In genomic region chr20:33810885-33811762, GRCh38 we compare ENCODE assay signal across 8 cellular contexts. TPM values are rescaled to one million over a fixed set of nuclear protein-coding genes. Genes with fewer than 3 reads are reported as not detected.
DNase-seq lines count a peak whose midpoint lies in the region; ATAC-seq and TF ChIP-seq lines count a peak whose summit lies in the region.

TSS of gene CHMP4B (plus strand) at chr20:33811348. CDS start at chr20:33811469, 121 bp downstream.

- H3K4me1 Mint-ChIP-seq in activated CD4-positive, alpha-beta memory T cell treated with anti-CD3 and anti-CD28 coated beads, Interleukin-2, amount 10 ng/mL, durations not matched to agents 7 days and 5 days = peaks cover 33% of the 10 kb centered on the region

- H3K4me1 ChIP-seq in duodenal mucosa (ENCODE audit: control insufficient read depth in 1 of 2, insufficient read depth in 2 of 2, low read length in 2 of 2) = peaks cover 32 to 40% of the 10 kb centered on the region in 2 donors

- H3K9me3 Mint-ChIP-seq in activated CD4-positive, alpha-beta memory T cell treated with anti-CD3 and anti-CD28 coated beads, Interleukin-2, amount 10 ng/mL, durations not matched to agents 7 days and 5 days = no peaks in the 10 kb centered on the region

- DNase-seq in CD1c-positive myeloid dendritic cell (ENCODE audit: extremely low spot score) = peak; percentile 98
- DNase-seq in NCI-H82 treated with DMSO at 0.1 percent for 48 hours (lab: John Stamatoyannopoulos, UW; ENCODE audit: unreplicated experiment) = peak; percentile 95
- peak; percentile 99 for DNase-seq in activated CD4-positive, alpha-beta memory T cell treated with anti-CD3 and anti-CD28 coated beads, Interleukin-2, amount 10 ng/mL, durations not matched to agents 7 days and 5 days
- peak; percentile 99 to 100 for DNase-seq in lower leg skin (ENCODE audit: low spot score in 2 of 2)
- DNase-seq in stimulated activated CD4-positive, alpha-beta T cell treated with anti-CD3 and anti-CD28 coated beads, Interleukin-4, amount 100 ng/mL, for 48 hours (ENCODE audit: low read depth in 2 of 2) = peak; percentile 96 to 98

- ATAC-seq in GM19438 (IDR thresholded peaks at IDR 0.05; ENCODE audit: low read depth, unreplicated experiment) (peak; percentile 92), HG03575 (IDR thresholded peaks at IDR 0.05; ENCODE audit: extremely low read depth, insufficient number of reproducible peaks, low FRiP score, unreplicated experiment) (peak; percentile 81)

- H3K4me3 Mint-ChIP-seq in activated CD4-positive, alpha-beta memory T cell treated with anti-CD3 and anti-CD28 coated beads, Interleukin-2, amount 10 ng/mL, durations not matched to agents 7 days and 5 days = peak within 1 kb of the TSS; percentile 96

- no peaks in the 10 kb centered on the region for H3K9me3 ChIP-seq in duodenal mucosa (ENCODE audit: control insufficient read depth in 1 of 2, low read length in 2 of 2)

- POLR2A ChIA-PET in activated CD4-positive, alpha-beta memory T cell treated with anti-CD3 and anti-CD28 coated beads, Interleukin-2, amount 10 ng/mL, durations not matched to agents 7 days and 5 days (lab: Charles Lee) = interaction anchor here (0.9 to 3.9 kb wide), 24 partner anchors 8 to 321 kb away, joined by 3 to 25 read pairs (median 4); partner anchors contain the start of genes ACTL10, CBFA2T2, EIF2S2 and PXMP4

- whole genome bisulfite sequencing in lower leg skin, 2 donors = 1% methylated on average over 35 to 55 of the region's 70 CpGs

- H3K4me3 ChIP-seq in duodenal mucosa (ENCODE audit: low read depth in 1 of 2, low read length in 2 of 2) (peak within 1 kb of the TSS; percentile 95 to 98), lower leg skin (ENCODE audit: low read depth, poor library complexity, severe bottlenecking) (peak within 1 kb of the TSS; percentile 60)

- peak in 1 of 2 donors; percentile 70 for TF ChIP-seq POLR2A in lower leg skin (IDR thresholded peaks at IDR 0.05)

- H3K27ac Mint-ChIP-seq in activated CD4-positive, alpha-beta memory T cell treated with anti-CD3 and anti-CD28 coated beads, Interleukin-2, amount 10 ng/mL, durations not matched to agents 7 days and 5 days = peak within 1 kb of the TSS; percentile 88

- H3K27ac ChIP-seq in duodenal mucosa (ENCODE audit: low read depth, low read length) = peak within 1 kb of the TSS; percentile 91

- H3K27me3 ChIP-seq in duodenal mucosa (ENCODE audit: control insufficient read depth in 1 of 2, insufficient read depth in 2 of 2, low read length in 2 of 2) = no peaks in the 10 kb centered on the region

- H3K27me3 Mint-ChIP-seq in activated CD4-positive, alpha-beta memory T cell treated with anti-CD3 and anti-CD28 coated beads, Interleukin-2, amount 10 ng/mL, durations not matched to agents 7 days and 5 days = no peaks in the 10 kb centered on the region

- intact Hi-C loops in lower leg skin (cut with DNase I; ENCODE audit: low total_unique reads) = no loop called here

- peaks cover 5 to 9% of the 10 kb centered on the region in 2 donors for H3K36me3 ChIP-seq in duodenal mucosa (ENCODE audit: control insufficient read depth in 1 of 2, insufficient read depth in 2 of 2, low read length in 2 of 2)

- CTCF ChIA-PET in activated CD4-positive, alpha-beta memory T cell treated with anti-CD3 and anti-CD28 coated beads, Interleukin-2, amount 10 ng/mL, durations not matched to agents 7 days and 5 days (lab: Charles Lee) = interaction anchor here (0.5 to 3.5 kb wide), 5 partner anchors 13 to 294 kb away, joined by 3 to 33 read pairs (median 5); no protein-coding TSS in a partner anchor

- TF ChIP-seq CTCF in lower leg skin (IDR thresholded peaks at IDR 0.05) = no peak

- peaks cover 36% of the 10 kb centered on the region for H3K36me3 Mint-ChIP-seq in activated CD4-positive, alpha-beta memory T cell treated with anti-CD3 and anti-CD28 coated beads, Interleukin-2, amount 10 ng/mL, durations not matched to agents 7 days and 5 days (ENCODE audit: low read depth)

- peak within 1 kb of the TSS; percentile 99 for H3K9ac ChIP-seq in duodenal mucosa (ENCODE audit: low read depth in 1 of 2, low read length in 2 of 2)

RNA-seq across cellular contexts. Expression of gene CHMP4B, which starts in this region (rescaled TPM):
- total RNA-seq in activated CD4-positive, alpha-beta memory T cell treated with anti-CD3 and anti-CD28 coated beads, Interleukin-2, amount 10 ng/mL, durations not matched to agents 7 days and 5 days = 10 to 100 TPM; 86.7 to 86.9 TPM
- 100 to 1,000 TPM in 2 of 4 donors, 10 to 100 TPM in 2; 92.9 to 113 (median 105) TPM for total RNA-seq in lower leg skin

Comparison
In these comparisons a context has a peak if more than half of its experiments do, and no peak if none do; other contexts are left out.
1. Peak in every context shown above with its lines: DNase-seq, ATAC-seq, H3K4me3 ChIP-seq and H3K27ac ChIP-seq.